ENCODE assay signal across 1 cellular context in genomic region chr3:196341142-196341541, GRCh38.
TF ChIP-seq lines count a peak whose summit lies in the region.

No MANE protein-coding gene starts in this region.

TF ChIP-seq in SK-N-SH treated with all-trans-retinoic acid at 6 μM for 48 hours, 23 proteins besides CTCF, POLR2A, EP300 and RAD21 (continued from another document):
- no peak for TF ChIP-seq TSHZ2 (CRISPR knock-in tag; IDR thresholded peaks at IDR 0.05)
- TF ChIP-seq ARNTL (CRISPR knock-in tag; IDR thresholded peaks at IDR 0.05; ENCODE audit: borderline replicate concordance, low read depth), result no peak
- TF ChIP-seq POU6F1 (CRISPR knock-in tag; IDR thresholded peaks at IDR 0.05; ENCODE audit: borderline replicate concordance, low read depth), result no peak
- no peak for TF ChIP-seq PATZ1 (CRISPR knock-in tag; IDR thresholded peaks at IDR 0.05; ENCODE audit: borderline replicate concordance)
- TF ChIP-seq PPARA (CRISPR knock-in tag; IDR thresholded peaks at IDR 0.05; ENCODE audit: borderline replicate concordance), result no peak
- no peak for TF ChIP-seq CREB5 (CRISPR knock-in tag; IDR thresholded peaks at IDR 0.05; ENCODE audit: low read depth)
- TF ChIP-seq TOX (CRISPR knock-in tag; IDR thresholded peaks at IDR 0.05; ENCODE audit: borderline replicate concordance), result no peak
- no peak for TF ChIP-seq CSDC2 (CRISPR knock-in tag; IDR thresholded peaks at IDR 0.05)
- no peak for TF ChIP-seq ZFP30 (CRISPR knock-in tag; IDR thresholded peaks at IDR 0.05)
- TF ChIP-seq CSRNP3 (CRISPR knock-in tag; IDR thresholded peaks at IDR 0.05), result no peak
